18 cellular contexts compared by ENCODE assay signal in the genomic region with DNA sequence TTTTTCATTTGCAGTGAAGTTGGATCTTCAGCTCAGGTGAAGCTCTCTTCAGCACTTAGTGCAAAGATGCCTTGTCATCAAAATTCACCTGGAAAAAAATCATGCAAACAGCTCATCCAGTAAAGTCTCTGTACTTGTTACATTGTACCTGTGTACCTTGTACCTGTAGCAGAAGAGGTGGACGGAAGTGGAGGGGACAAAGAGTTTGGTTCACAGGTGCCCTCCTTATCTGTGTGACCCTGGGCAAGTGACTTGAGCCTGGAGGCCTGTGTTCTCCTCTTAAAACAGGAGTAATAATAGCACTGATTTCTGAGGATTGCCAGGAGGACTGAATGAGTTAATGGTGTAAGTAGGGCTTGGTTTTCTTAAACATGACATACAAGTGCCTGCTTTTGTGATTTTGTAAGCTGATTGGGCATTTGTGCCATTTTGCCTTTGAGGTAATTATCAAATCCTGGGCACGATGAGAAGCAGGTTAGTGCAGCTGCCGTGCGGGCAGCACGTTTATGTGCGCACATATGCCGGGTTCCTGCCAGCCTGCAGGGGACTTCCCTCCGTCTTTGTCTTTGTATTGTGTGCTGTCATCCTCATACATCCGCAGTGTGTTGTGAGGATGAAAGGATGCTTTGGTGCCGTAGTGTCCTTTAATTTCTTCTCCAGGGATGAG. TPM values are rescaled to one million over a fixed set of nuclear protein-coding genes. Genes with fewer than 3 reads are reported as not detected.
A peak's percentile ranks its signal among the peaks of the same experiment; 100 is the strongest.
DNase-seq lines count a peak whose midpoint lies in the region; ATAC-seq and TF ChIP-seq lines count a peak whose summit lies in the region.
"Had no signal": no experiment of that assay in that cellular context is flagged by ENCODE, and none has a peak within 500 bp of the region (broad histone marks: within the 10 kb centered on the region; RNA-seq: fewer than 3 reads in every experiment).

No MANE protein-coding gene starts in this region.

- H2AK5ac ChIP-seq in mesenchymal stem cell (ENCODE audit: low read length, severe bottlenecking) = no peak overlapping the region

- H3K9me3 ChIP-seq in heart left ventricle = no peaks in the 10 kb centered on the region
- H3K9me3 ChIP-seq in esophagus muscularis mucosa = no peaks in the 10 kb centered on the region
- no peaks in the 10 kb centered on the region for H3K9me3 ChIP-seq in mesenchymal stem cell (ENCODE audit: control insufficient read depth, low read length)
- no peaks in the 10 kb centered on the region for H3K9me3 ChIP-seq in stomach smooth muscle (ENCODE audit: control insufficient read depth in 2 of 2, low read length in 2 of 2)
- H3K9me3 ChIP-seq: BE2C had no signal

- H2AFZ ChIP-seq in mesenchymal stem cell (ENCODE audit: low read depth, low read length) = no peak overlapping the region
- H2AFZ ChIP-seq: GM23248 had no signal

- no peak for ATAC-seq in heart left ventricle
- no peak for ATAC-seq in Right ventricle myocardium superior (ENCODE audit: poor library complexity)
- ATAC-seq: CD8-positive, alpha-beta T cell had no signal

- no peak overlapping the region for H2BK12ac ChIP-seq in mesenchymal stem cell (ENCODE audit: low read length in 2 of 2)

- H2BK5ac ChIP-seq in mesenchymal stem cell (ENCODE audit: low read depth, low read length, poor library complexity, severe bottlenecking) = no peak overlapping the region

- H3K36me3 ChIP-seq in heart left ventricle (peaks cover 0 to 46% (median 3%) of the 10 kb centered on the region in 9 donors), esophagus muscularis mucosa (peaks cover 0 to 67% (median 42%) of the 10 kb centered on the region in 4 donors), mesenchymal stem cell (ENCODE audit: control insufficient read depth in 1 of 2, insufficient read depth in 2 of 2, low read depth in 1 of 2, low read length in 2 of 2) (no peaks in the 10 kb centered on the region), stomach smooth muscle (ENCODE audit: control insufficient read depth in 2 of 2, insufficient read depth in 2 of 2, low read length in 2 of 2) (peaks cover 0 to 4% of the 10 kb centered on the region in 2 donors)
- H3K36me3 ChIP-seq: BE2C had no signal

- WGBS in heart left ventricle, 4 donors = 76 to 91% (median 85%) methylated on average over 8 to 10 of the region's 10 CpGs
- 77% methylated on average over 10 of the region's 10 CpGs for WGBS in esophagus muscularis mucosa
- WGBS in mesenchymal stem cell = 90% methylated on average over 10 of the region's 10 CpGs

- no peak overlapping the region for H4K8ac ChIP-seq in mesenchymal stem cell (ENCODE audit: low read length)

- no peak overlapping the region for H3K4me2 ChIP-seq in mesenchymal stem cell (ENCODE audit: low read length, poor library complexity, severe bottlenecking)

- no peak overlapping the region for H3K4me3 ChIP-seq in heart left ventricle
- H3K4me3 ChIP-seq in esophagus muscularis mucosa = no peak overlapping the region
- no peak overlapping the region for H3K4me3 ChIP-seq in mesenchymal stem cell (ENCODE audit: insufficient read depth in 1 of 2, low read depth in 1 of 2, low read length in 2 of 2)
- H3K4me3 ChIP-seq in stomach smooth muscle (ENCODE audit: low read length in 2 of 2) = peak overlapping the region; percentile 10 to 55
- H3K4me3 ChIP-seq: GM23248 had no signal

- no peak for TF ChIP-seq CTCF in heart left ventricle (IDR thresholded peaks at IDR 0.05)
- TF ChIP-seq CTCF in esophagus muscularis mucosa (IDR thresholded peaks at IDR 0.05) = no peak

- intact Hi-C loops in heart left ventricle (cut with DNase I) = loop anchor here in 2 of 10 donors (2.0 to 10.0 kb wide), 2 partner anchors 47 to 93 kb away; no protein-coding TSS in a partner anchor
- intact Hi-C loops in Right ventricle myocardium superior (cut with DNase I) = no loop called here
- intact Hi-C loops in esophagus muscularis mucosa (cut with DNase I) = loop anchor here (10.0 kb wide), 1 partner anchor 93 kb away; no protein-coding TSS in a partner anchor

- TF ChIP-seq POLR2A in heart left ventricle (IDR thresholded peaks at IDR 0.05) (no peak), esophagus muscularis mucosa (IDR thresholded peaks at IDR 0.05; ENCODE audit: low read depth) (no peak)

- no peak for DNase-seq in heart left ventricle
- no peak for DNase-seq in Right ventricle myocardium superior
- no peak for DNase-seq in esophagus muscularis mucosa (ENCODE audit: extremely low spot score)
- no peak for DNase-seq in mesenchymal stem cell
- no peak for DNase-seq in C1 segment of cervical spinal cord (lab: John Stamatoyannopoulos, UW)
- DNase-seq in NCI-H82 treated with DMSO at 0.1 percent for 48 hours (lab: John Stamatoyannopoulos, UW; ENCODE audit: unreplicated experiment) = no peak
- DNase-seq in activated CD8-positive, alpha-beta memory T cell treated with anti-CD3 and anti-CD28 coated beads, Interleukin-2, amount 50 U/mL, for 48 hours = no peak
- DNase-seq: CD8-positive, alpha-beta T cell; DMS79; HCEC 1CT; NCI-H1105 treated with DMSO at 0.1 percent for 48 hours; NCI-H1694 treated with DMSO at 0.1 percent for 48 hours; NCI-H526 treated with DMSO at 0.1 percent for 48 hours had no signal

- H3K23ac ChIP-seq in mesenchymal stem cell (ENCODE audit: low read length in 2 of 2) = no peak overlapping the region

- no peak overlapping the region for H3K14ac ChIP-seq in mesenchymal stem cell (ENCODE audit: low read length in 2 of 2)

- no peak overlapping the region for H3K4ac ChIP-seq in mesenchymal stem cell (ENCODE audit: low read depth in 1 of 2, low read length in 2 of 2)

- H3K18ac ChIP-seq in mesenchymal stem cell (ENCODE audit: low read depth in 1 of 2, low read length in 2 of 2) = no peak overlapping the region

- H3K9ac ChIP-seq in mesenchymal stem cell (ENCODE audit: low read length) (peak overlapping the region; percentile 20), stomach smooth muscle (ENCODE audit: low read length in 2 of 2) (peak overlapping the region; percentile 42 to 55)
- H3K9ac ChIP-seq: GM23248 had no signal

- peak overlapping the region in 10 of 12 donors; percentile 2 to 80 (median 66) for H3K27ac ChIP-seq in heart left ventricle
- H3K27ac ChIP-seq in esophagus muscularis mucosa (replicated peaks in 1 of 4) = peak overlapping the region in 3 of 4 donors; percentile 5 to 70 (median 40)
- no peak overlapping the region for H3K27ac ChIP-seq in mesenchymal stem cell (ENCODE audit: low read length, poor library complexity, severe bottlenecking)
- H3K27ac ChIP-seq in stomach smooth muscle (ENCODE audit: low read length) = peak overlapping the region; percentile 88
- H3K27ac ChIP-seq: 22Rv1, GM23248 had no signal

- no peaks in the 10 kb centered on the region for H3K79me1 ChIP-seq in mesenchymal stem cell (replicated peaks; ENCODE audit: low read length, poor library complexity, severe bottlenecking)

- H3K4me1 ChIP-seq in heart left ventricle (peaks cover 0 to 33% (median 13%) of the 10 kb centered on the region in 12 donors), esophagus muscularis mucosa (peaks cover 21 to 32% (median 24%) of the 10 kb centered on the region in 4 donors), mesenchymal stem cell (ENCODE audit: control insufficient read depth, insufficient read depth, low read depth, low read length) (no peaks in the 10 kb centered on the region), stomach smooth muscle (ENCODE audit: control insufficient read depth, insufficient read depth, low read length) (peaks cover 73% of the 10 kb centered on the region)

- H2BK15ac ChIP-seq in mesenchymal stem cell (ENCODE audit: low read depth, poor library complexity, severe bottlenecking) = no peak overlapping the region

- no peak overlapping the region for H2BK120ac ChIP-seq in mesenchymal stem cell (ENCODE audit: low read depth, low read length)

- no peaks in the 10 kb centered on the region for H3K27me3 ChIP-seq in heart left ventricle
- H3K27me3 ChIP-seq in esophagus muscularis mucosa = no peaks in the 10 kb centered on the region
- peaks cover 0 to 4% of the 10 kb centered on the region in 2 experiments for H3K27me3 ChIP-seq in mesenchymal stem cell (ENCODE audit: control insufficient read depth in 1 of 2, insufficient read depth in 1 of 2, low read length in 2 of 2)
- H3K27me3 ChIP-seq in stomach smooth muscle (ENCODE audit: control insufficient read depth in 1 of 2, insufficient read depth in 2 of 2, low read length in 2 of 2) = no peaks in the 10 kb centered on the region
- H3K27me3 ChIP-seq: BE2C had no signal

- no peak for TF ChIP-seq EP300 in esophagus muscularis mucosa (IDR thresholded peaks at IDR 0.05)

- no peak overlapping the region for H4K91ac ChIP-seq in mesenchymal stem cell (ENCODE audit: low read length)

RNA-seq across cellular contexts. Expression of gene ADGRD1, which starts 54.2 kb away (rescaled TPM):
- total RNA-seq in heart left ventricle = 100 to 1,000 TPM in 2 of 9 donors, 10 to 100 TPM in 7; 36.3 to 109 (median 75.1) TPM
- polyA plus RNA-seq in heart left ventricle = 10 to 100 TPM; 22.7 to 25.7 TPM
- 86.1 TPM for total RNA-seq in Right ventricle myocardium superior
- total RNA-seq in esophagus muscularis mucosa = 10 to 100 TPM; 28.2 to 52.4 (median 41.8) TPM
- polyA plus RNA-seq in mesenchymal stem cell (2013, experiment 1 of 2) = 0.57 TPM
- polyA plus RNA-seq in mesenchymal stem cell (2013, experiment 2 of 2) = 0.89 TPM
- total RNA-seq: CD8-positive, alpha-beta T cell; HT1080 had no signal

Comparison
In these comparisons a context has a peak if more than half of its experiments do, and no peak if none do; other contexts are left out.
1. H3K4me3 ChIP-seq: peak in stomach smooth muscle (2 of 2); none in heart left ventricle (0 of 12), esophagus muscularis mucosa (0 of 4) and mesenchymal stem cell (0 of 2).